Comparison of ENCODE assay signal across 1 cellular context in the genomic region with DNA sequence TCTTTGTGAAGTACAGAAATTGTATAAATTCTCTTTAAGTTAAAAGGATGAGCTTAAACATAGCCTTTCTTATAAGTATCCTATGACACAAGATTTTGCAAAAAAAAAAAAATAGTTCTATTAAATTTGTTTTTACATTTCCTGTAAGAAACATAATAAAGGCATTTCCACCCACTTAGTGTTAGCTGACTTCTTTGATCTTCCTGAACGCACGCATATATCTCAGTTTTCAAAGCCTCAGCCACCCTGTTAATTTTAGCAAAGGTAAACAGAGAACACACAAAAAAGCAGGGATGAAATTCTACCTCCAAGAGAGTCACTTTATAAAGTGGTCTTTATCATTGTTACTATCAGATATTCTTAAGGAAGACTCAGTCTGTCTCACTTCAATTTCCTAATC.
TF ChIP-seq lines count a peak whose summit lies in the region.

No MANE protein-coding gene starts in this region.

TF ChIP-seq in HEK293, 187 proteins besides CTCF, POLR2A, EP300 and RAD21 (continued from another document):
- TF ChIP-seq MZF1 (tag by site-specific recombination; IDR thresholded peaks at IDR 0.05; ENCODE audit: borderline replicate concordance) (no peak), YY2 (tag by site-specific recombination; IDR thresholded peaks at IDR 0.05) (no peak)
